In genomic region chr2:227707390-227707789, GRCh38 we compare ENCODE assay signal across 38 cellular contexts. TPM values are rescaled to one million over a fixed set of nuclear protein-coding genes. Genes with fewer than 3 reads are reported as not detected.
"Had no signal": no experiment of that assay in that cellular context is flagged by ENCODE, and none has a peak within 500 bp of the region (broad histone marks: within the 10 kb centered on the region; RNA-seq: fewer than 3 reads in every experiment).

No MANE protein-coding gene starts in this region.

- H3K9ac ChIP-seq: KMS-11 had no signal

- H3K36me3 ChIP-seq: MG63 had no signal

- H3K27ac ChIP-seq: KMS-11 had no signal

- H3K27me3 ChIP-seq: MG63 had no signal

- DNase-seq: Karpas-422, Kasumi-1, MG63, MM.1S, MV-4-11, NCI-H1048, NCI-H1092, NCI-H1092 treated with DMSO at 0.1 percent for 48 hours, NCI-H1105, NCI-H1105 treated with DMSO at 0.1 percent for 48 hours, NCI-H1417, NCI-H1417 treated with DMSO at 0.1 percent for 48 hours, NCI-H1436, NCI-H1436 treated with DMSO at 0.1 percent for 48 hours, NCI-H146, NCI-H1694, NCI-H1694 treated with DMSO at 0.1 percent for 48 hours, NCI-H187, NCI-H187 treated with DMSO at 0.1 percent for 48 hours, NCI-H1930, NCI-H2029, NCI-H2029 treated with DMSO at 0.1 percent for 48 hours, NCI-H2081, NCI-H2081 treated with DMSO at 0.1 percent for 48 hours, NCI-H2107, NCI-H2171, NCI-H2171 treated with DMSO at 0.1 percent for 48 hours, NCI-H2227 treated with DMSO at 0.1 percent for 48 hours, NCI-H226, NCI-H345, NCI-H446, NCI-H446 treated with DMSO at 0.1 percent for 48 hours, NCI-H510A had no signal

- H3K4me2 ChIP-seq: KMS-11 had no signal

- H3K4me3 ChIP-seq: MG63 had no signal

- H3K9me3 ChIP-seq: MG63 had no signal

RNA-seq across cellular contexts. Expression of gene SLC19A3, which starts 10.4 kb away (rescaled TPM):
- total RNA-seq: M059J, MCF 10A had no signal

RNA-seq across cellular contexts. Expression of gene SCYGR6, which starts 17.2 kb away (rescaled TPM):
- total RNA-seq: LHCN-M2, M059J, MCF 10A, NCI-H460 had no signal

RNA-seq across cellular contexts. Expression of gene SCYGR7, which starts 20.7 kb away (rescaled TPM):
- total RNA-seq: LHCN-M2, M059J, MCF 10A, NCI-H460 had no signal

RNA-seq across cellular contexts. Expression of gene SCYGR8, which starts 38.3 kb away (rescaled TPM):
- total RNA-seq: LHCN-M2, M059J, MCF 10A, NCI-H460 had no signal

RNA-seq across cellular contexts. Expression of gene SCYGR5, which starts 40.8 kb away (rescaled TPM):
- total RNA-seq: LHCN-M2, M059J, MCF 10A, NCI-H460 had no signal
